8 cellular contexts compared by ENCODE assay signal in the genomic region with DNA sequence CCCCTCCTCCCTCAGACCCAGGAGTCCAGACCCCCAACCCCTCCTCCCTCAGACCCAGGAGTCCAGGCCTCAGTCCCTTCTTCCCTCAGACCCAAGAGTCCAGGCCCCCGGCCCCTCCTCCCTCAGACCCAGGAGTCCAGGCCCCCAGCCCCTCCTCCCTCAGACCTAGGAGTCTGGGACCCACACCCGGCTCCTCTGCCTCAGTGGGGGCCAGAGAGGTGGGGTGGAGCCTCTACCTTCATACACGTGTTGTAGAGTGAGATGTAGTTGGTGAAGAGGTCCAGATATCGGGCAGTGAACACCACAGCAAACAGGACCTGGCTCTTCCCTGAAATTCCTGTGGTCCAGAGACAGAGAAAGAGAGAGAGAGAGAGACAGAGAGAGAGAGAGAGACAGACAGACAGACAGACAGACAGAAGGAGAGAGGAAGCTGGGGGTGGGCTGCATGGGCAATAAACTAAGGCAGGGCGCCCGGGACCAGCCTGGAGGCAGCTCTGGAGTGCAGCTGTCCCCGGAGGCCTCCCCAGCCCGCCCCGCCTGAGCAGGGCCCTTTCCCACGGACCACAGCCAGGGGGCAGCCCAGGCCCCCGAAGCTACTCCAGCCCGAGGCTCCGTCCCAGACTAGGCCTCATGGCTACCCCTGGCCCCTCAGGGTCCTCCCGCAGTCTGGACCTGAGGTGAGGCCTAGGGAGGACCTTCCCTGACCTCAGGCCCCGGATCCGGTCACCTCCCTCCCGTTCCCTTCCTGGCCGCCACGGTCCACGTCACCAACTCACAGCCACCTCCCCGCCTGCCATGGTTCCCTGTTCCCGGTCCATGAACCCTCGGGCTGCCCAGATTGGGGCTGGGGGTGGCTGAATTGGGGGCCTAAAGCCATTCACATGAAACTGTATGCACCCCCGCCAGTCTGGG. TPM values are rescaled to one million over a fixed set of nuclear protein-coding genes. Genes with fewer than 3 reads are reported as not detected.
DNase-seq lines count a peak whose midpoint lies in the region; ATAC-seq, FAIRE-seq and TF ChIP-seq lines count a peak whose summit lies in the region.

No MANE protein-coding gene starts in this region.

- peaks cover 0 to 4% of the 10 kb centered on the region in 2 donors for H3K4me1 ChIP-seq in kidney (ENCODE audit: control insufficient read depth in 1 of 2, insufficient read depth in 1 of 2, low read depth in 1 of 2, low read length in 2 of 2)

- DNase-seq in NOMO-1 (lab: John Stamatoyannopoulos, UW; ENCODE audit: unreplicated experiment in 2 of 2), result peak; percentile 46 to 54
- no peak for DNase-seq in NOMO-1 treated with dmso at 0.1 percent for 144 hours (lab: John Stamatoyannopoulos, UW; ENCODE audit: unreplicated experiment)
- peak; percentile 44 for DNase-seq in LoVo (ENCODE audit: low spot score)
- DNase-seq in cerebellum (ENCODE audit: low spot score), result peak; percentile 55
- peak; percentile 88 for DNase-seq in kidney
- DNase-seq in stimulated activated CD4-positive, alpha-beta T cell treated with anti-CD3 and anti-CD28 coated beads, Interleukin-1b, Interleukin-23, amount 100 ng/mL, for 4 hours (ENCODE audit: low read depth in 2 of 2), result peak; percentile 49 to 54

- TF ChIP-seq CTCF in kidney (IDR thresholded peaks at IDR 0.05; ENCODE audit: borderline replicate concordance, extremely low read depth, insufficient read depth), result peak; percentile 55

- peak; percentile 74 to 75 for ATAC-seq in activated CD4-positive, CD25-positive, alpha-beta regulatory T cell treated with anti-CD3 and anti-CD28 coated beads, Interleukin-2, amount 50 U/mL, for 24 hours
- no peak for ATAC-seq in GM21786 (IDR thresholded peaks at IDR 0.05; ENCODE audit: unreplicated experiment)

- FAIRE-seq in kidney (lab: Jason Lieb, UNC), result no peak

- H3K9me3 ChIP-seq in kidney (ENCODE audit: control insufficient read depth in 1 of 2, low read length in 2 of 2), result no peaks in the 10 kb centered on the region

- peak overlapping the region; percentile 89 to 92 for H3K27ac ChIP-seq in kidney (ENCODE audit: low read depth in 2 of 2, low read length in 2 of 2)

- peak overlapping the region; percentile 75 to 96 for H3K4me3 ChIP-seq in kidney (ENCODE audit: low read length in 2 of 2)

- H3K36me3 ChIP-seq in kidney (ENCODE audit: control insufficient read depth in 1 of 2, insufficient read depth in 2 of 2, low read length in 2 of 2), result peaks cover 16 to 23% of the 10 kb centered on the region in 2 donors

- H3K9ac ChIP-seq in kidney (ENCODE audit: low read length in 2 of 2), result peak overlapping the region; percentile 99 to 100

- intact Hi-C loops in kidney (cut with DNase I), result no loop called here

RNA-seq across cellular contexts. Expression of a gene that starts 0.9 kb away (rescaled TPM):
- total RNA-seq in cerebellum, result 32.3 TPM
- total RNA-seq in kidney, result 169 TPM
- 204 TPM for polyA plus RNA-seq in kidney (ENCODE audit: insufficient read depth, low read depth, low replicate concordance)

RNA-seq across cellular contexts. Expression of a gene that starts 3.0 kb away (rescaled TPM):
- 4.6 TPM for total RNA-seq in cerebellum
- total RNA-seq in kidney, result 0.54 TPM
- polyA plus RNA-seq in kidney (ENCODE audit: insufficient read depth, low read depth, low replicate concordance), result 0.13 TPM

RNA-seq across cellular contexts. Expression of a gene that starts 26.3 kb away (rescaled TPM):
- total RNA-seq in cerebellum (0.27 TPM), kidney (not detected)
- not detected for polyA plus RNA-seq in kidney (ENCODE audit: insufficient read depth, low read depth, low replicate concordance)

RNA-seq across cellular contexts. Expression of a gene that starts 26.7 kb away (rescaled TPM):
- total RNA-seq in cerebellum (4.9 TPM), kidney (9.2 TPM)
- polyA plus RNA-seq in kidney (ENCODE audit: insufficient read depth, low read depth, low replicate concordance), result 15.7 TPM

RNA-seq across cellular contexts. Expression of a gene that starts 55.3 kb away (rescaled TPM):
- total RNA-seq in cerebellum, result 9.7 TPM
- 34.0 TPM for total RNA-seq in kidney
- polyA plus RNA-seq in kidney (ENCODE audit: insufficient read depth, low read depth, low replicate concordance), result 19.0 TPM
